25 cellular contexts compared by ENCODE assay signal in the genomic region with DNA sequence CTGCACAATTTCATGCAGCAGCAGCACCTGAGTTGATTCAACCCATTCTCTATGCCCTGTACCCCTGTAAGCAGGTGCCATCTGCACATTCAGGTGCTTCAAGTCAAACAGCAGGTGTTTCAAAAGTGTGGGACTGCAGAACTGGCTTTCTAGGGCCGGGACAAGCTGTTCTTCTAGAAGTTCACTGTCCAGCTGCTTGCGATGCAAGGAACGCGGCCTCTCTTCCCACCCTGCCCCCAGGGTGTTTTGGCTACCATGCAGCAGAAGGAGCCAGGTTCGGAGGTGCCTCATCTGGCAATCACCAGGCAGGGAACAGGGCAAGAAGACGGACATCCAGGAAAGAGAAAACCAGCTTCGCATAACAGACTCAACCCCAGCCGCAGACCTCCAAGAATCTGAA. TPM values are rescaled to one million over a fixed set of nuclear protein-coding genes. Genes with fewer than 3 reads are reported as not detected.
DNase-seq lines count a peak whose midpoint lies in the region; ATAC-seq and TF ChIP-seq lines count a peak whose summit lies in the region.
"Had no signal": no experiment of that assay in that cellular context is flagged by ENCODE, and none has a peak within 500 bp of the region (broad histone marks: within the 10 kb centered on the region; RNA-seq: fewer than 3 reads in every experiment).

No MANE protein-coding gene starts in this region.

- H3K27ac Mint-ChIP-seq in glutamatergic neuron (ENCODE audit: unreplicated experiment), result no peak overlapping the region
- H3K27ac Mint-ChIP-seq: T-helper 17 cell had no signal

- no peak overlapping the region for H3K4me3 Mint-ChIP-seq in glutamatergic neuron (ENCODE audit: unreplicated experiment)
- H3K4me3 Mint-ChIP-seq: T-helper 17 cell had no signal

- ATAC-seq in HG02852 (IDR thresholded peaks at IDR 0.05; ENCODE audit: unreplicated experiment) (no peak), GM18858 (IDR thresholded peaks at IDR 0.05; ENCODE audit: unreplicated experiment) (no peak)
- ATAC-seq: A549, HCT116, T-helper 17 cell had no signal

- no peak for TF ChIP-seq CTCF in glutamatergic neuron (IDR thresholded peaks at IDR 0.05; ENCODE audit: partially characterized antibody, unreplicated experiment)

- peaks cover 14% of the 10 kb centered on the region for H3K9me3 Mint-ChIP-seq in glutamatergic neuron (ENCODE audit: unreplicated experiment)

- H3K27me3 Mint-ChIP-seq in glutamatergic neuron (ENCODE audit: unreplicated experiment), result peaks cover 2% of the 10 kb centered on the region
- H3K27me3 Mint-ChIP-seq: T-helper 17 cell had no signal

- peaks cover 5% of the 10 kb centered on the region for H3K4me1 Mint-ChIP-seq in glutamatergic neuron (ENCODE audit: low read depth, unreplicated experiment)
- H3K4me1 Mint-ChIP-seq: T-helper 17 cell had no signal

- DNase-seq in AG08395 (ENCODE audit: low spot score) (peak; percentile 3), COLO668 (lab: John Stamatoyannopoulos, UW; ENCODE audit: unreplicated experiment) (peak; percentile 15), HPDE6-E6E7 (ENCODE audit: extremely low spot score) (peak; percentile 4), glutamatergic neuron (peak; percentile 25), NOMO-1 treated with DMSO at 0.1 percent for 48 hours (lab: John Stamatoyannopoulos, UW; ENCODE audit: unreplicated experiment) (no peak)
- DNase-seq: DMS153, GDM1, GOT3, Karpas-422, NCI-H1092 treated with DMSO at 0.1 percent for 48 hours, NCI-H1436, NCI-H187, NCI-H2081 treated with DMSO at 0.1 percent for 48 hours, NCI-H2171, NCI-H226, NCI-H524, OCI-M1, Peyer's patch, SK-N-SH, T-helper 17 cell had no signal

- no peaks in the 10 kb centered on the region for H3K36me3 Mint-ChIP-seq in glutamatergic neuron (ENCODE audit: unreplicated experiment)

RNA-seq across cellular contexts. Expression of a gene that starts 35.3 kb away (rescaled TPM):
- total RNA-seq in glutamatergic neuron (ENCODE audit: unreplicated experiment), result 16.5 TPM
- total RNA-seq: HT-29, T-helper 17 cell had no signal
